30 cellular contexts compared by ENCODE assay signal in genomic region chr12:44696542-44696941, GRCh38.
DNase-seq lines count a peak whose midpoint lies in the region; ATAC-seq, FAIRE-seq and TF ChIP-seq lines count a peak whose summit lies in the region.
"Had no signal": no experiment of that assay in that cellular context is flagged by ENCODE, and none has a peak within 500 bp of the region (broad histone marks: within the 10 kb centered on the region; RNA-seq: fewer than 3 reads in every experiment).

No MANE protein-coding gene starts in this region.

- no peak overlapping the region for H2BK20ac ChIP-seq in IMR-90 (ENCODE audit: low read depth, low read length)

- POLR2A ChIA-PET in IMR-90 (lab: Charles Lee; ENCODE audit: unreplicated experiment), result no interaction called here

- H3K4me3 ChIP-seq in IMR-90 (ENCODE audit: insufficient read depth, low read depth, low read length), result no peak overlapping the region
- no peak overlapping the region for H3K4me3 ChIP-seq in bronchial epithelial cell (ENCODE audit: low read depth, low read length)
- H3K4me3 ChIP-seq in right cardiac atrium (ENCODE audit: low read length), result no peak overlapping the region
- H3K4me3 ChIP-seq: left ventricle myocardium inferior, spleen had no signal

- H2AK5ac ChIP-seq in IMR-90 (ENCODE audit: low read depth, low read length), result no peak overlapping the region

- H3K9me3 ChIP-seq in IMR-90 (ENCODE audit: control insufficient read depth, insufficient read depth, low read length), result no peaks in the 10 kb centered on the region
- H3K9me3 ChIP-seq in right cardiac atrium (ENCODE audit: control insufficient read depth, low read length), result no peaks in the 10 kb centered on the region
- H3K9me3 ChIP-seq: left ventricle myocardium inferior, spleen had no signal

- H3K27me3 ChIP-seq in IMR-90 (ENCODE audit: control insufficient read depth, insufficient read depth, low read length) (no peaks in the 10 kb centered on the region), bronchial epithelial cell (ENCODE audit: control insufficient read depth, insufficient read depth, low read length) (no peaks in the 10 kb centered on the region), right cardiac atrium (ENCODE audit: control insufficient read depth, insufficient read depth) (peaks cover 3% of the 10 kb centered on the region)
- H3K27me3 ChIP-seq: spleen had no signal

- TF ChIP-seq POLR2A in IMR-90 (IDR thresholded peaks at IDR 0.05; ENCODE audit: low read depth, low read length), result no peak

- H3K23ac ChIP-seq in IMR-90 (ENCODE audit: low read depth, low read length), result no peak overlapping the region

- no peak overlapping the region for H2BK15ac ChIP-seq in IMR-90 (ENCODE audit: low read depth, low read length)

- CTCF ChIA-PET in IMR-90 (lab: Yijun Ruan, JAX), result no interaction called here

- H3K36me3 ChIP-seq in IMR-90 (ENCODE audit: control insufficient read depth, insufficient read depth, low read length) (no peaks in the 10 kb centered on the region), bronchial epithelial cell (ENCODE audit: control insufficient read depth, insufficient read depth, low read length) (no peaks in the 10 kb centered on the region)
- H3K36me3 ChIP-seq: left ventricle myocardium inferior, spleen had no signal

- dilution Hi-C loops in IMR-90 (cut with HindIII; ENCODE audit: low sequenced_read_pairs, unreplicated experiment), result no loop called here

- peak; percentile 41 for DNase-seq in DMS53 (lab: John Stamatoyannopoulos, UW)
- no peak for DNase-seq in IMR-90
- peak; percentile 45 for DNase-seq in bronchial epithelial cell (ENCODE audit: low read depth)
- DNase-seq in non-pigmented ciliary epithelial cell (ENCODE audit: low read depth), result peak; percentile 4
- no peak for DNase-seq in right cardiac atrium
- DNase-seq: activated CD8-positive, alpha-beta T cell treated with anti-CD3 and anti-CD28 coated beads for 36 hours; activated effector memory CD4-positive, alpha-beta T cell treated with Interleukin-2 at 50 U/mL for 16 hours; activated T-cell treated with anti-CD3 and anti-CD28 coated beads for 4 hours; DMS153; effector CD4-positive, alpha-beta T cell; erythroblast; immature natural killer cell; left ventricle myocardium inferior; naive thymus-derived CD8-positive, alpha-beta T cell; NCI-H1417; NCI-H2081; NCI-H345; NCI-H774; OCI-M1; SHP77; spleen; stimulated activated CD4-positive, alpha-beta T cell treated with anti-CD3 and anti-CD28 coated beads, Interleukin-2, amount 100 ng/mL, for 48 hours; stimulated activated naive B cell treated with anti-CD40 and anti-IgM and Interleukin-4, amounts not matched to agents 10 μg/mL and 1 μg/mL and 100 μg/mL, for 72 hours; T-helper 1 cell had no signal

- H2BK5ac ChIP-seq in IMR-90 (ENCODE audit: low read depth, low read length, poor library complexity, severe bottlenecking), result no peak overlapping the region

- H3K56ac ChIP-seq in IMR-90 (ENCODE audit: extremely low read depth, insufficient read depth, low read length), result no peak overlapping the region

- BruUV-seq in IMR-90 (replicated peaks; lab: Mats Ljungman, UMichigan), result no TSS peak

- intact Hi-C loops in IMR-90 (cut with micrococcal nuclease), result no loop called here
- intact Hi-C loops in right cardiac atrium (cut with DNase I), result no loop called here

- FAIRE-seq in bronchial epithelial cell (lab: Jason Lieb, UNC), result no peak
- FAIRE-seq: TTC549 had no signal

- H4K20me1 ChIP-seq in IMR-90 (ENCODE audit: insufficient read depth, low read length), result no peaks in the 10 kb centered on the region

- H3K9me1 ChIP-seq in IMR-90 (ENCODE audit: insufficient read depth, low read length), result no peaks in the 10 kb centered on the region

- no peak overlapping the region for H3K4me2 ChIP-seq in IMR-90 (ENCODE audit: low read depth, low read length)

- no peak overlapping the region for H3K27ac ChIP-seq in IMR-90 (ENCODE audit: insufficient read depth, low read length)
- no peak overlapping the region for H3K27ac ChIP-seq in right cardiac atrium (ENCODE audit: low read length)
- H3K27ac ChIP-seq: C4-2B, left ventricle myocardium inferior, spleen had no signal

- no peak overlapping the region for H3K9ac ChIP-seq in IMR-90 (ENCODE audit: low read depth, low read length)

- no peak overlapping the region for H4K5ac ChIP-seq in IMR-90 (ENCODE audit: low read depth, low read length)

- no peak for TF ChIP-seq RAD21 in IMR-90 (IDR thresholded peaks at IDR 0.05; ENCODE audit: low read length)

- H2AFZ ChIP-seq in IMR-90 (replicated peaks; ENCODE audit: low read length, poor library complexity), result no peak overlapping the region

- no peak overlapping the region for H4K8ac ChIP-seq in IMR-90 (ENCODE audit: low read depth in 2 of 2, low read length in 2 of 2)

- no peak overlapping the region for H3K14ac ChIP-seq in IMR-90 (replicated peaks; ENCODE audit: low read depth, low read length)

- no peaks in the 10 kb centered on the region for H3K79me1 ChIP-seq in IMR-90 (ENCODE audit: low read depth in 1 of 2, low read length in 2 of 2)

- H2BK120ac ChIP-seq in IMR-90 (ENCODE audit: low read depth, low read length), result no peak overlapping the region

- ATAC-seq in IMR-90 (ENCODE audit: low read depth) (no peak), right cardiac atrium (no peak), HG03159 (IDR thresholded peaks at IDR 0.05; ENCODE audit: unreplicated experiment) (no peak), GM18517 (IDR thresholded peaks at IDR 0.05; ENCODE audit: unreplicated experiment) (no peak)
- ATAC-seq: activated CD4-positive, CD25-positive, alpha-beta regulatory T cell treated with anti-CD3 and anti-CD28 coated beads, Interleukin-2, amount 50 U/mL, for 24 hours; activated CD8-positive, alpha-beta T cell treated with anti-CD3 and anti-CD28 coated beads for 36 hours; HCT116; naive thymus-derived CD8-positive, alpha-beta T cell; stimulated activated naive B cell treated with anti-CD40 and anti-IgM and Interleukin-4, amounts not matched to agents 10 μg/mL and 1 μg/mL and 100 μg/mL, for 72 hours had no signal

- H4K91ac ChIP-seq in IMR-90 (ENCODE audit: insufficient read depth, low read depth, low read length), result no peak overlapping the region

- no peak overlapping the region for H3K18ac ChIP-seq in IMR-90 (ENCODE audit: low read depth, low read length)

- in situ Hi-C loops in IMR-90 (cut with MboI; ENCODE audit: low sequenced_read_pairs), result no loop called here

- TF ChIP-seq CTCF in IMR-90 (conservative IDR thresholded peaks at IDR 0.05; ENCODE audit: low read depth, low read length) (no peak), bronchial epithelial cell (IDR thresholded peaks at IDR 0.05; ENCODE audit: insufficient read depth, low read length, severe bottlenecking) (no peak)

- H3K4ac ChIP-seq in IMR-90 (ENCODE audit: low read depth, low read length), result no peak overlapping the region

- no peaks in the 10 kb centered on the region for H3K4me1 ChIP-seq in IMR-90 (ENCODE audit: control insufficient read depth, insufficient read depth, low read length)
- no peaks in the 10 kb centered on the region for H3K4me1 ChIP-seq in right cardiac atrium (ENCODE audit: control insufficient read depth, insufficient read depth, low read length)
- H3K4me1 ChIP-seq: left ventricle myocardium inferior, spleen had no signal

- no peak overlapping the region for H2AK9ac ChIP-seq in IMR-90 (replicated peaks; ENCODE audit: low read depth, low read length, poor library complexity)

TF ChIP-seq in IMR-90, 13 proteins besides CTCF, POLR2A, EP300 and RAD21:
- TF ChIP-seq MAFK (IDR thresholded peaks at IDR 0.05; ENCODE audit: low read depth, low read length), result peak; percentile 66; the same call in 1 of the 2 replicates
- TF ChIP-seq RFX5 (IDR thresholded peaks at IDR 0.05; ENCODE audit: low read depth, low read length), result no peak

Comparison
In these comparisons a context has a peak if more than half of its experiments do, and no peak if none do; other contexts are left out.
1. DNase-seq: peak in DMS53 (single experiment), bronchial epithelial cell (single experiment) and non-pigmented ciliary epithelial cell (single experiment); none in IMR-90 (single experiment) and right cardiac atrium (0 of 3).